ENCODE assay signal across 8 cellular contexts in the genomic region with DNA sequence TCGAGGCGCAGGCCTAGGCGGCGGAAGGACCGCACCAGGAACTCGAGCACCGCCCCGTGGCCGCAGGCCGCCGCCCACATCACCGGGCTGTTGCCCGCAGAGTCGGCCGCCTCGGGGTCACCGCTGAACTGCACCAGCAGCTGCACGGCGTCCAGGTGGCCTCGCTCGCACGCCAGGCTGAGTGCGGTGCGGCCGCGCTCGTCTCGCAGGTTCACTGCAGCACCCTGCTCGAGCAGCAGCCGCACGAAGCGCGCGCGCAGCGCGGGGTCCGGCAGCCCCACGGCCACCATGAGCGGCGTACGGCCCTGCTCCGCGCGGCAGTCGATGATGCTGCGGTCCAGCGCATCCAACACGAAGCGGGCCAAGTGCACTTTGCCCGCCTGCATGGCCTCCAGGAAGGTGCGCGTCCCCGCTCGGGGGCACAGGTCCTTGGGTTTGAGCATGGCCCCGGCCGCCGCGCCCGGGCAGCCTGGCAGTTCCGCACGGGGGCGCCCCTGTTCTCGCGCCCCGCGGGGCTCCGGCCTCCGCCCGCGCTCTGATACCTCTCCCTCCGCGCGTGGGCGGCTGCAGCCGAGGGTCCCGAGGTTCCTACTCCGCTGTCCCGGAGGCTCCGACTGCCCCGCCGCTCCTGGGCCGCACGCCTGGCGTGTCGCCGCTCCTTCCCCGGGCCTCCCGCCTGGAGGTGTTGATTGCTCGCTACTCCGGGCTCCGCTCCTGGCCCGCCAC. TPM values are rescaled to one million over a fixed set of nuclear protein-coding genes. Genes with fewer than 3 reads are reported as not detected.
DNase-seq lines count a peak whose midpoint lies in the region; ATAC-seq and TF ChIP-seq lines count a peak whose summit lies in the region.

No MANE protein-coding gene starts in this region.

- H3K36me3 ChIP-seq in SU-DHL-6 (ENCODE audit: low read length): no peaks in the 10 kb centered on the region

- peak; percentile 34 for TF ChIP-seq CTCF in SU-DHL-6 (IDR thresholded peaks at IDR 0.05; ENCODE audit: insufficient read depth, low read length, poor library complexity, severe bottlenecking)

- peak overlapping the region; percentile 72 for H2AFZ ChIP-seq in SU-DHL-6 (ENCODE audit: low read depth, low read length, severe bottlenecking)

- H3F3A ChIP-seq in SU-DHL-6 (ENCODE audit: insufficient read depth): no peaks in the 10 kb centered on the region

- H4K20me1 ChIP-seq in SU-DHL-6 (ENCODE audit: low read depth, low read length): no peaks in the 10 kb centered on the region

- DNase-seq in Caki2 (ENCODE audit: low read depth) (peak; percentile 50), HK-2 (ENCODE audit: unreplicated experiment) (peak; percentile 41), astrocyte of the hippocampus (ENCODE audit: low read depth, low spot score) (peak; percentile 61), iPS-NIHi7 (ENCODE audit: extremely low spot score) (peak; percentile 64)
- peak; percentile 48 to 63 for DNase-seq in stimulated activated CD4-positive, alpha-beta T cell treated with anti-CD3 and anti-CD28 coated beads, Interleukin-2, amount 100 ng/mL, for 24 hours

- peak overlapping the region; percentile 41 for H3K9ac ChIP-seq in SU-DHL-6 (ENCODE audit: low read length)

- H3K9me3 ChIP-seq in SU-DHL-6 (ENCODE audit: insufficient read depth, low read length): no peaks in the 10 kb centered on the region

- no peaks in the 10 kb centered on the region for H3K9me2 ChIP-seq in SU-DHL-6 (replicated peaks; ENCODE audit: insufficient read depth, low read length)

- in situ Hi-C loops in Caki2 (cut with HindIII; ENCODE audit: low pct_unique_long_range_greater_than_20kb, low sequenced_read_pairs): no loop called here

- ATAC-seq in GM21360 (IDR thresholded peaks at IDR 0.05; ENCODE audit: unreplicated experiment) (no peak), HG03097 (IDR thresholded peaks at IDR 0.05; ENCODE audit: low FRiP score, unreplicated experiment) (no peak)

- peak overlapping the region; percentile 43 for H3K4me3 ChIP-seq in SU-DHL-6 (ENCODE audit: insufficient read depth, low read length, poor library complexity, severe bottlenecking)

- H3K27ac ChIP-seq in SU-DHL-6 (ENCODE audit: low read depth, low read length): no peak overlapping the region

- no peaks in the 10 kb centered on the region for H3K79me2 ChIP-seq in SU-DHL-6 (ENCODE audit: insufficient read depth, low read length)

- peak overlapping the region; percentile 59 for H3K4me2 ChIP-seq in SU-DHL-6 (ENCODE audit: low read depth, low read length, poor library complexity, severe bottlenecking)

- no peaks in the 10 kb centered on the region for H3K27me3 ChIP-seq in SU-DHL-6 (ENCODE audit: low read length)

RNA-seq across cellular contexts. Expression of gene ANKRD63, which starts 0.6 kb away (rescaled TPM):
- not detected in 2 replicates for total RNA-seq in Caki2 (2014; rRNA removed; shearing (Covaris generic); ENCODE audit: low replicate concordance)

RNA-seq across cellular contexts. Expression of gene PLCB2, which starts 25.4 kb away (rescaled TPM):
- not detected in 2 replicates for total RNA-seq in Caki2 (2014; rRNA removed; shearing (Covaris generic); ENCODE audit: low replicate concordance)

RNA-seq across cellular contexts. Expression of gene INAFM2, which starts 41.2 kb away (rescaled TPM):
- 2.6 and 4.6 TPM in 2 replicates for total RNA-seq in Caki2 (2014; rRNA removed; shearing (Covaris generic); ENCODE audit: low replicate concordance)

RNA-seq across cellular contexts. Expression of gene PAK6, which starts 43.4 kb away (rescaled TPM):
- total RNA-seq in Caki2 (2014; rRNA removed; shearing (Covaris generic); ENCODE audit: low replicate concordance): not detected in 2 replicates

RNA-seq across cellular contexts. Expression of gene CCDC9B, which starts 58.4 kb away (rescaled TPM):
- 10.1 and 35.3 TPM in 2 replicates for total RNA-seq in Caki2 (2014; rRNA removed; shearing (Covaris generic); ENCODE audit: low replicate concordance)
